ENCODE assay signal across 11 cellular contexts in genomic region chr6:66538548-66539135, GRCh38.
"Had no signal": no experiment of that assay in that cellular context is flagged by ENCODE, and none has a peak within 500 bp of the region (broad histone marks: within the 10 kb centered on the region; RNA-seq: fewer than 3 reads in every experiment).

No MANE protein-coding gene starts in this region.

- H3K4me3 ChIP-seq: lower lobe of right lung had no signal

- DNase-seq: activated B cell treated with CpG ODN at 0.5 μM for 24 hours; activated CD4-positive, alpha-beta T cell treated with anti-CD3 and anti-CD28 coated beads, Interleukin-2, amount 10 ng/mL, durations not matched to agents 24 days and 14 days; activated CD8-positive, alpha-beta memory T cell treated with anti-CD3 and anti-CD28 coated beads for 24 hours; activated naive CD4-positive, alpha-beta T cell treated with Interleukin-2 at 50 U/mL for 16 hours; activated naive CD8-positive, alpha-beta T cell treated with anti-CD3 and anti-CD28 coated beads, Interleukin-2, amount 50 U/mL, for 24 hours; central memory CD4-positive, alpha-beta T cell; lower lobe of right lung; naive B cell; right cardiac atrium; trophoblast cell had no signal

- H3K9me3 ChIP-seq: lower lobe of right lung had no signal

- H3K27ac ChIP-seq: lower lobe of right lung had no signal

- H3K36me3 ChIP-seq: lower lobe of right lung had no signal

- H3K4me1 ChIP-seq: lower lobe of right lung had no signal

- FAIRE-seq: astrocyte had no signal
